ENCODE assay signal across 8 cellular contexts in genomic region chr17:81222906-81223757, GRCh38. TPM values are rescaled to one million over a fixed set of nuclear protein-coding genes. Genes with fewer than 3 reads are reported as not detected.
DNase-seq lines count a peak whose midpoint lies in the region; ATAC-seq, FAIRE-seq and TF ChIP-seq lines count a peak whose summit lies in the region.

CEP131 (minus strand) TSS chr17:81222965; CDS start chr17:81220056, 2,909 bp downstream.

- no peaks in the 10 kb centered on the region for H4K20me1 ChIP-seq in OCI-LY3 (ENCODE audit: insufficient read depth, low read length)
- no peaks in the 10 kb centered on the region for H4K20me1 ChIP-seq in endothelial cell of umbilical vein (replicated peaks; ENCODE audit: control insufficient read depth, extremely low read depth, insufficient read depth, low read length)

- no TSS peak for BruUV-seq in endothelial cell of umbilical vein (replicated peaks; lab: Mats Ljungman, UMichigan)

- intact Hi-C loops in endothelial cell of umbilical vein (cut with micrococcal nuclease), result loop anchor here (1.0 to 5.0 kb wide), 3 partner anchors 16 to 191 kb away; partner anchors contain the start of genes NDUFAF8 and TEPSIN

- ATAC-seq in GM21528 (IDR thresholded peaks at IDR 0.05; ENCODE audit: low FRiP score, unreplicated experiment), result peak; percentile 91

- H2AFZ ChIP-seq in OCI-LY3 (ENCODE audit: low read depth, low read length) (peak within 1 kb of the TSS; percentile 59), endothelial cell of umbilical vein (ENCODE audit: low read depth, low read length) (peak within 1 kb of the TSS; percentile 97)

- H3K36me3 ChIP-seq in OCI-LY3 (replicated peaks; ENCODE audit: low read depth, low read length), result no peaks in the 10 kb centered on the region
- H3K36me3 ChIP-seq in endothelial cell of umbilical vein (ENCODE audit: control insufficient read depth in 2 of 2, extremely low read depth in 1 of 2, insufficient read depth in 2 of 2, low read length in 2 of 2), result no peaks in the 10 kb centered on the region

- peak; percentile 99 for DNase-seq in D721Med (ENCODE audit: insufficient read length, low spot score)
- peak; percentile 99 for DNase-seq in HuH-7.5 (ENCODE audit: low spot score)
- peak; percentile 100 for DNase-seq in activated CD8-positive, alpha-beta memory T cell treated with anti-CD3 and anti-CD28 coated beads, Interleukin-2, amount 50 U/mL, for 48 hours
- peak; percentile 98 for DNase-seq in endothelial cell of umbilical vein (ENCODE audit: low read depth, low spot score)
- DNase-seq in midbrain (lab: John Stamatoyannopoulos, UW), result peak; percentile 99
- DNase-seq in stimulated activated CD8-positive, alpha-beta memory T cell treated with anti-CD3 and anti-CD28 coated beads, Interleukin-15, amount 100 ng/mL, for 48 hours (ENCODE audit: low read depth in 2 of 2), result peak; percentile 97 to 98

- H3K9me3 ChIP-seq in OCI-LY3 (ENCODE audit: insufficient read depth, low read length), result peaks cover 3% of the 10 kb centered on the region; the same call in 1 of the 2 replicates
- no peaks in the 10 kb centered on the region for H3K9me3 ChIP-seq in endothelial cell of umbilical vein (replicated peaks; ENCODE audit: control insufficient read depth, insufficient read depth, low read length)

- peaks cover 13% of the 10 kb centered on the region for H3K79me2 ChIP-seq in OCI-LY3 (ENCODE audit: low read length)
- peaks cover 5% of the 10 kb centered on the region for H3K79me2 ChIP-seq in endothelial cell of umbilical vein (ENCODE audit: control insufficient read depth, insufficient read depth, low read length)

- no peaks in the 10 kb centered on the region for H3K27me3 ChIP-seq in OCI-LY3 (ENCODE audit: low read depth, low read length)
- H3K27me3 ChIP-seq in endothelial cell of umbilical vein (ENCODE audit: control insufficient read depth in 2 of 2, insufficient read depth in 2 of 2, low read length in 2 of 2), result no peaks in the 10 kb centered on the region

- peak within 1 kb of the TSS; percentile 86 for H3K9ac ChIP-seq in OCI-LY3 (ENCODE audit: low read length)
- peak within 1 kb of the TSS; percentile 83 for H3K9ac ChIP-seq in endothelial cell of umbilical vein (replicated peaks; ENCODE audit: extremely low read depth, insufficient read depth, low read length)

- TF ChIP-seq POLR2A in endothelial cell of umbilical vein (IDR thresholded peaks at IDR 0.05; ENCODE audit: low read depth, low read length), result peak; percentile 62

- H3K4me3 ChIP-seq in OCI-LY3 (ENCODE audit: low read length), result peak within 1 kb of the TSS; percentile 97
- peak within 1 kb of the TSS; percentile 64 to 94 (median 85) for H3K4me3 ChIP-seq in endothelial cell of umbilical vein (replicated peaks in 1 of 3; ENCODE audit: insufficient read depth in 1 of 3, low read depth in 1 of 3, low read length in 3 of 3)

- dilution Hi-C loops in endothelial cell of umbilical vein (cut with MboI; ENCODE audit: extremely low pct_ligation_motif_present, low sequenced_read_pairs), result no loop called here

- H3K27ac ChIP-seq in OCI-LY3 (ENCODE audit: low read length), result no peak within 1 kb of the TSS
- no peak within 1 kb of the TSS for H3K27ac ChIP-seq in endothelial cell of umbilical vein (ENCODE audit: insufficient read depth, low read depth, low read length)

- FAIRE-seq in D721Med (lab: Jason Lieb, UNC) (no peak), endothelial cell of umbilical vein (lab: Jason Lieb, UNC) (peak; percentile 99)

- peak within 1 kb of the TSS; percentile 97 for H3K4me2 ChIP-seq in OCI-LY3 (ENCODE audit: low read length)
- peak within 1 kb of the TSS; percentile 76 for H3K4me2 ChIP-seq in endothelial cell of umbilical vein (ENCODE audit: insufficient read depth, low read length)

- CTCF ChIA-PET in endothelial cell of umbilical vein (lab: Charles Lee), result interaction anchor here (0.6 to 1.3 kb wide), 4 partner anchors 9 to 80 kb away, joined by 3 to 7 read pairs (median 6); partner anchors contain the start of genes NDUFAF8 and TEPSIN

- no peaks in the 10 kb centered on the region for H3K9me1 ChIP-seq in endothelial cell of umbilical vein (replicated peaks; ENCODE audit: control insufficient read depth, extremely low read depth, insufficient read depth, low read length)

- no peak for TF ChIP-seq CTCF in D721Med (IDR thresholded peaks at IDR 0.05; ENCODE audit: insufficient read depth, missing control alignments)
- TF ChIP-seq CTCF in OCI-LY3 (IDR thresholded peaks at IDR 0.05; ENCODE audit: low read depth, low read length), result no peak
- TF ChIP-seq CTCF in endothelial cell of umbilical vein (IDR thresholded peaks at IDR 0.05; ENCODE audit: extremely low read depth in 1 of 2, insufficient read depth in 1 of 2, low read depth in 1 of 2, low read length in 2 of 2), result no peak

- POLR2A ChIA-PET in endothelial cell of umbilical vein (lab: Charles Lee), result interaction anchor here (0.7 to 1.2 kb wide), 2 partner anchors 16 to 207 kb away, joined by 4 to 6 read pairs; partner anchors contain the start of genes NDUFAF8 and TEPSIN

- H3K4me1 ChIP-seq in OCI-LY3 (ENCODE audit: low read length) (peaks cover 26% of the 10 kb centered on the region), endothelial cell of umbilical vein (ENCODE audit: control insufficient read depth, extremely low read depth, insufficient read depth, low read length) (peaks cover 14% of the 10 kb centered on the region)

TF ChIP-seq in endothelial cell of umbilical vein, 7 proteins besides CTCF, POLR2A, EP300 and RAD21:
- TF ChIP-seq POLR2AphosphoS5 (IDR thresholded peaks at IDR 0.05; ENCODE audit: insufficient read depth, low read depth, low read length), result peak; percentile 47
- TF ChIP-seq, protein P1, sequence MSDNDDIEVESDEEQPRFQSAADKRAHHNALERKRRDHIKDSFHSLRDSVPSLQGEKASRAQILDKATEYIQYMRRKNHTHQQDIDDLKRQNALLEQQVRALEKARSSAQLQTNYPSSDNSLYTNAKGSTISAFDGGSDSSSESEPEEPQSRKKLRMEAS (IDR thresholded peaks at IDR 0.05; ENCODE audit: insufficient read depth, insufficient read length), result peak; percentile 58
- no peak for TF ChIP-seq GATA2 (IDR thresholded peaks at IDR 0.05; ENCODE audit: insufficient read depth, insufficient read length, low read depth, low read length)
- TF ChIP-seq JUN (IDR thresholded peaks at IDR 0.05; ENCODE audit: borderline replicate concordance, insufficient read depth, insufficient read length, low read depth), result no peak
- no peak for TF ChIP-seq MYC (IDR thresholded peaks at IDR 0.05; ENCODE audit: low read depth, low read length)
- no peak for TF ChIP-seq FOS (IDR thresholded peaks at IDR 0.05; ENCODE audit: borderline replicate concordance, insufficient read depth, low read length)
- no peak for TF ChIP-seq EZH2 (IDR thresholded peaks at IDR 0.05; ENCODE audit: borderline replicate concordance, low read depth, low read length, severe bottlenecking)
TF ChIP-seq in endothelial cell of umbilical vein: peak in this region for 2.

RNA-seq across cellular contexts. Expression of gene CEP131, which starts in this region (rescaled TPM):
- total RNA-seq in endothelial cell of umbilical vein, result 17.9 and 19.7 TPM in 2 replicates
- 5.1 and 5.3 TPM in 2 replicates for polyA plus RNA-seq in endothelial cell of umbilical vein
- 3.7 and 5.3 TPM in 2 replicates for polyA plus RNA-seq in endothelial cell of umbilical vein (2011; cell fraction: cytosol; rRNA removed)
- polyA plus RNA-seq in endothelial cell of umbilical vein (2011; cell fraction: nucleus; rRNA removed), result 36.6 and 43.5 TPM in 2 replicates
- 7.4 and 10.7 TPM in 2 replicates for polyA plus RNA-seq in endothelial cell of umbilical vein (2012)
- 3.0 and 3.1 TPM in 2 replicates for polyA minus RNA-seq in endothelial cell of umbilical vein
- polyA minus RNA-seq in endothelial cell of umbilical vein (2011; cell fraction: cytosol; rRNA and poly(A)+ RNA removed), result 5.9 TPM
- 5.3 and 12.5 TPM in 2 replicates for polyA minus RNA-seq in endothelial cell of umbilical vein (2011; cell fraction: nucleus; rRNA and poly(A)+ RNA removed)
